ENCODE assay signal across 1 cellular context in genomic region chr17:82007495-82008257, GRCh38.
TF ChIP-seq lines count a peak whose summit lies in the region.

No MANE protein-coding gene starts in this region.

TF ChIP-seq in HepG2, 621 proteins besides CTCF, POLR2A, EP300 and RAD21 (continued from another document):
- no peak for TF ChIP-seq ZHX2 (IDR thresholded peaks at IDR 0.05; ENCODE audit: low read depth)
- no peak for TF ChIP-seq ZHX2 (CRISPR knock-in tag; IDR thresholded peaks at IDR 0.05; ENCODE audit: borderline replicate concordance)
- TF ChIP-seq E2F2 (CRISPR knock-in tag; IDR thresholded peaks at IDR 0.05; ENCODE audit: borderline replicate concordance): no peak
- no peak for TF ChIP-seq ZNF674 (CRISPR knock-in tag; IDR thresholded peaks at IDR 0.05; ENCODE audit: low read depth)
- TF ChIP-seq ARHGAP35 (CRISPR knock-in tag; IDR thresholded peaks at IDR 0.05; ENCODE audit: borderline replicate concordance): no peak
- no peak for TF ChIP-seq KMT2A (CRISPR knock-in tag; IDR thresholded peaks at IDR 0.05)
- no peak for TF ChIP-seq ELK4 (CRISPR knock-in tag; IDR thresholded peaks at IDR 0.05; ENCODE audit: borderline replicate concordance)
- TF ChIP-seq HOXA7 (CRISPR knock-in tag; IDR thresholded peaks at IDR 0.05): no peak
- no peak for TF ChIP-seq ZNF280B (CRISPR knock-in tag; IDR thresholded peaks at IDR 0.05; ENCODE audit: borderline replicate concordance)
- no peak for TF ChIP-seq ETV5 (CRISPR knock-in tag; IDR thresholded peaks at IDR 0.05; ENCODE audit: borderline replicate concordance)
- no peak; the same call in 1 of the 2 replicates for TF ChIP-seq HOXA3 (CRISPR knock-in tag; IDR thresholded peaks at IDR 0.05)
- no peak for TF ChIP-seq ATF4 (CRISPR knock-in tag; IDR thresholded peaks at IDR 0.05)
- peak; percentile 29; the same call in 1 of the 2 replicates for TF ChIP-seq ZNF772 (CRISPR knock-in tag; IDR thresholded peaks at IDR 0.05)
- no peak for TF ChIP-seq SATB2 (CRISPR knock-in tag; IDR thresholded peaks at IDR 0.05)
- TF ChIP-seq ATM (IDR thresholded peaks at IDR 0.05; ENCODE audit: borderline replicate concordance): no peak
- TF ChIP-seq USF2 (IDR thresholded peaks at IDR 0.05; ENCODE audit: low read depth, low read length): no peak
- TF ChIP-seq USF2 (CRISPR knock-in tag; IDR thresholded peaks at IDR 0.05; ENCODE audit: borderline replicate concordance): no peak
- no peak for TF ChIP-seq HDAC1 (CRISPR knock-in tag; IDR thresholded peaks at IDR 0.05)
- TF ChIP-seq ZBTB14 (CRISPR knock-in tag; IDR thresholded peaks at IDR 0.05): no peak
- TF ChIP-seq THAP7 (CRISPR knock-in tag; IDR thresholded peaks at IDR 0.05): no peak
- TF ChIP-seq ZNF614 (CRISPR knock-in tag; IDR thresholded peaks at IDR 0.05; ENCODE audit: borderline replicate concordance): no peak
- TF ChIP-seq ZBTB26 (CRISPR knock-in tag; IDR thresholded peaks at IDR 0.05; ENCODE audit: borderline replicate concordance): no peak
- no peak for TF ChIP-seq ETV6 (CRISPR knock-in tag; conservative IDR thresholded peaks at IDR 0.05)
